ENCODE assay signal across 8 cellular contexts in the genomic region with DNA sequence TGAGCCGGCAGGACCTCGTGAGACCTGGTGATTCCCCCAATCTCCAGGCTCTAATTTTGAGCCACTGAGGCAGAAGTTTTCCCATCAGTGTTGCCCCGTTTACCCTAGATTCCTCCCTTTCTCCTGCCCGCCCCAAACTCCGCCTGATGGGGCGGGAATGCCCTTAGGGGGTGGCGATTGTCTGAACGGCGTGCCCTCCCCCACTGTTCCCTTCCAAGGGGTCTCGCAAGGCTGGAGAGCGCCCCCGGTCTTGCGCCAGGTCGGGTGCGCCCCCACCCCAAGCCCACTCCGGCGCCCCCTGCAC. TPM values are rescaled to one million over a fixed set of nuclear protein-coding genes. Genes with fewer than 3 reads are reported as not detected.
DNase-seq lines count a peak whose midpoint lies in the region; ATAC-seq and TF ChIP-seq lines count a peak whose summit lies in the region.

No MANE protein-coding gene starts in this region.

- peak overlapping the region; percentile 74 for H3K4me3 ChIP-seq in GM12875 (ENCODE audit: low read depth, low read length)
- peak overlapping the region; percentile 68 to 76 for H3K4me3 ChIP-seq in HCT116 (replicated peaks in 1 of 2; ENCODE audit: low read depth in 1 of 2, low read length in 2 of 2)
- peak overlapping the region; percentile 91 for H3K4me3 ChIP-seq in OCI-LY1 (ENCODE audit: low read depth, low read length, poor library complexity, severe bottlenecking)
- H3K4me3 ChIP-seq in ectodermal cell (ENCODE audit: insufficient read depth, low read depth, low read length), result peak overlapping the region; percentile 82
- H3K4me3 ChIP-seq in mononuclear cell (ENCODE audit: low read length), result peak overlapping the region; percentile 81
- H3K4me3 ChIP-seq in aorta (ENCODE audit: low read length in 2 of 2), result peak overlapping the region; percentile 55 to 94

- H2AFZ ChIP-seq in HCT116 (ENCODE audit: low read depth, low read length, poor library complexity, severe bottlenecking), result peak overlapping the region; percentile 36
- peak overlapping the region; percentile 99 for H2AFZ ChIP-seq in OCI-LY1 (ENCODE audit: low read length)

- no peak for TF ChIP-seq RAD21 in HCT116 (IDR thresholded peaks at IDR 0.05; ENCODE audit: low read depth)

- CTCF ChIA-PET in HCT116 (lab: Charles Lee), result interaction anchor here (1.0 to 2.4 kb wide), 7 partner anchors 13 to 122 kb away, joined by 3 to 9 read pairs (median 4); no protein-coding TSS in a partner anchor

- 0% methylated on average over 17 of the region's 17 CpGs for WGBS in ectodermal cell, 2 experiments
- 1% methylated on average over 17 of the region's 17 CpGs for WGBS in aorta, 2 donors

- no TSS peak for BruUV-seq in HCT116 (replicated peaks; lab: Mats Ljungman, UMichigan)

- POLR2A ChIA-PET in HCT116 (lab: Charles Lee), result no interaction called here

- H3K9ac ChIP-seq in HCT116 (ENCODE audit: low read length) (peak overlapping the region; percentile 87), OCI-LY1 (ENCODE audit: low read length) (peak overlapping the region; percentile 90)

- H3K9me2 ChIP-seq in HCT116 (ENCODE audit: insufficient read depth), result no peaks in the 10 kb centered on the region
- no peaks in the 10 kb centered on the region for H3K9me2 ChIP-seq in OCI-LY1 (ENCODE audit: low read depth, low read length)

- H3K27ac ChIP-seq in HCT116 (ENCODE audit: low read depth, low read length) (peak overlapping the region; percentile 92), OCI-LY1 (ENCODE audit: low read depth, low read length, poor library complexity, severe bottlenecking) (peak overlapping the region; percentile 47), ectodermal cell (ENCODE audit: insufficient read depth, low read depth, low read length, poor library complexity, severe bottlenecking) (peak overlapping the region; percentile 30), aorta (ENCODE audit: low read depth in 1 of 2, low read length in 2 of 2) (peak overlapping the region in 1 of 2 donors; percentile 11)

- no peaks in the 10 kb centered on the region for H3F3A ChIP-seq in OCI-LY1 (ENCODE audit: insufficient read depth, low read length)

- peak; percentile 67 for ATAC-seq in HCT116
- no peak for ATAC-seq in aorta (ENCODE audit: low FRiP score)

- no peak for DNase-seq in HCT116 (ENCODE audit: low read depth, low spot score)
- DNase-seq in aorta, result no peak
- no peak for DNase-seq in GM19240 (ENCODE audit: insufficient read length, low spot score)
- DNase-seq in ecto neural progenitor cell (ENCODE audit: low spot score), result no peak

- H3K9me3 ChIP-seq in HCT116 (ENCODE audit: control insufficient read depth in 1 of 2, insufficient read depth in 1 of 2, low read depth in 1 of 2, low read length in 2 of 2), result no peaks in the 10 kb centered on the region
- H3K9me3 ChIP-seq in OCI-LY1 (ENCODE audit: low read length), result no peaks in the 10 kb centered on the region
- no peaks in the 10 kb centered on the region for H3K9me3 ChIP-seq in ectodermal cell (ENCODE audit: control insufficient read depth, low read length)
- no peaks in the 10 kb centered on the region for H3K9me3 ChIP-seq in mononuclear cell (ENCODE audit: low read depth, low read length)
- no peaks in the 10 kb centered on the region for H3K9me3 ChIP-seq in aorta (ENCODE audit: control insufficient read depth, low read length)

- H4K20me1 ChIP-seq in HCT116 (ENCODE audit: insufficient read depth) (no peaks in the 10 kb centered on the region; the same call in 1 of the 2 replicates), OCI-LY1 (ENCODE audit: insufficient read depth, low read length) (no peaks in the 10 kb centered on the region)

- no peak for TF ChIP-seq CTCF in GM12875 (IDR thresholded peaks at IDR 0.05; ENCODE audit: borderline replicate concordance, insufficient read depth, low read depth, low read length)
- no peak for TF ChIP-seq CTCF in HCT116 (IDR thresholded peaks at IDR 0.05 in 2 of 3, conservative IDR thresholded peaks at IDR 0.05 in 1 of 3; ENCODE audit: borderline replicate concordance in 1 of 3, insufficient read depth in 1 of 3, low read depth in 2 of 3, low read length in 2 of 3)
- TF ChIP-seq CTCF in OCI-LY1 (IDR thresholded peaks at IDR 0.05; ENCODE audit: low read length), result no peak

- no peak for TF ChIP-seq POLR2A in HCT116 (IDR thresholded peaks at IDR 0.05; ENCODE audit: borderline replicate concordance, extremely low read depth, insufficient read depth, insufficient read length)

- H3K36me3 ChIP-seq in HCT116 (ENCODE audit: control insufficient read depth in 1 of 2, insufficient read depth in 2 of 2, low read length in 2 of 2), result peaks cover 0 to 2% of the 10 kb centered on the region in 2 experiments; a peak in 2 of 4 replicates
- peaks cover 10% of the 10 kb centered on the region; the same call in 1 of the 2 replicates for H3K36me3 ChIP-seq in OCI-LY1 (ENCODE audit: insufficient read depth, low read length)
- H3K36me3 ChIP-seq in ectodermal cell (ENCODE audit: control insufficient read depth, insufficient read depth, low read length), result no peaks in the 10 kb centered on the region
- peaks cover 0 to 3% of the 10 kb centered on the region in 2 donors for H3K36me3 ChIP-seq in aorta (ENCODE audit: control insufficient read depth in 1 of 2, insufficient read depth in 2 of 2, low read length in 1 of 2)

- H3K4me2 ChIP-seq in HCT116 (ENCODE audit: low read length) (peak overlapping the region; percentile 84), OCI-LY1 (ENCODE audit: low read length) (peak overlapping the region; percentile 98)

- intact Hi-C loops in HCT116 (cut with micrococcal nuclease) (no loop called here), aorta (cut with DNase I) (no loop called here)

- H3K4me1 ChIP-seq in HCT116 (ENCODE audit: control insufficient read depth in 1 of 2, insufficient read depth in 2 of 2, low read length in 2 of 2) (peaks cover 7 to 14% of the 10 kb centered on the region in 2 experiments; a peak in 3 of 4 replicates), OCI-LY1 (ENCODE audit: insufficient read depth, low read length, severe bottlenecking) (peaks cover 18% of the 10 kb centered on the region), ectodermal cell (ENCODE audit: control insufficient read depth, insufficient read depth, low read length) (no peaks in the 10 kb centered on the region), mononuclear cell (ENCODE audit: insufficient read depth, low read length) (peaks cover 21% of the 10 kb centered on the region), aorta (ENCODE audit: control insufficient read depth in 1 of 2, insufficient read depth in 2 of 2, low read length in 2 of 2) (no peaks in the 10 kb centered on the region)

- H3K79me2 ChIP-seq in HCT116 (ENCODE audit: insufficient read depth, low read length) (peaks cover 23% of the 10 kb centered on the region), OCI-LY1 (ENCODE audit: insufficient read depth, low read length) (0 out of 2 replicates have a peak, but pooled peaks cover 4% of the 10 kb centered on the region)

- RAD21 ChIA-PET in HCT116 (lab: Charles Lee; ENCODE audit: low non-redundant PET in 1 of 2, low total read pairs in 2 of 2, uncharacterized antibody in 2 of 2, unreplicated experiment in 2 of 2), result no interaction called here

- H3K27me3 ChIP-seq in HCT116 (ENCODE audit: insufficient read depth, low read length) (no peaks in the 10 kb centered on the region), OCI-LY1 (ENCODE audit: insufficient read depth, low read length) (no peaks in the 10 kb centered on the region), ectodermal cell (ENCODE audit: control insufficient read depth, insufficient read depth, low read length, poor library complexity, severe bottlenecking) (no peaks in the 10 kb centered on the region), mononuclear cell (ENCODE audit: insufficient read depth, low read length) (no peaks in the 10 kb centered on the region), aorta (ENCODE audit: control insufficient read depth in 1 of 2, insufficient read depth in 2 of 2, low read length in 1 of 2) (no peaks in the 10 kb centered on the region)

TF ChIP-seq in HCT116, 20 proteins besides CTCF, POLR2A, EP300 and RAD21 (continues in another document):
- no peak for TF ChIP-seq EZH2phosphoT487 (IDR thresholded peaks at IDR 0.05; ENCODE audit: borderline replicate concordance)
- no peak; the same call in 1 of the 2 replicates for TF ChIP-seq POLR2AphosphoS5 (IDR thresholded peaks at IDR 0.05; ENCODE audit: low read depth, low read length)
- no peak for TF ChIP-seq ZNF274 (IDR thresholded peaks at IDR 0.05; ENCODE audit: low read depth, low read length)
- no peak for TF ChIP-seq SRF (IDR thresholded peaks at IDR 0.05; ENCODE audit: low read depth)
- TF ChIP-seq, protein P1, sequence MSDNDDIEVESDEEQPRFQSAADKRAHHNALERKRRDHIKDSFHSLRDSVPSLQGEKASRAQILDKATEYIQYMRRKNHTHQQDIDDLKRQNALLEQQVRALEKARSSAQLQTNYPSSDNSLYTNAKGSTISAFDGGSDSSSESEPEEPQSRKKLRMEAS (IDR thresholded peaks at IDR 0.05), result no peak
- TF ChIP-seq JUND (IDR thresholded peaks at IDR 0.05), result no peak
- TF ChIP-seq TCF7L2 (IDR thresholded peaks at IDR 0.05; ENCODE audit: borderline replicate concordance, extremely low read depth, insufficient read depth, insufficient read length), result no peak
- TF ChIP-seq CEBPB (IDR thresholded peaks at IDR 0.05; ENCODE audit: low read depth), result no peak
- TF ChIP-seq, protein P2, sequence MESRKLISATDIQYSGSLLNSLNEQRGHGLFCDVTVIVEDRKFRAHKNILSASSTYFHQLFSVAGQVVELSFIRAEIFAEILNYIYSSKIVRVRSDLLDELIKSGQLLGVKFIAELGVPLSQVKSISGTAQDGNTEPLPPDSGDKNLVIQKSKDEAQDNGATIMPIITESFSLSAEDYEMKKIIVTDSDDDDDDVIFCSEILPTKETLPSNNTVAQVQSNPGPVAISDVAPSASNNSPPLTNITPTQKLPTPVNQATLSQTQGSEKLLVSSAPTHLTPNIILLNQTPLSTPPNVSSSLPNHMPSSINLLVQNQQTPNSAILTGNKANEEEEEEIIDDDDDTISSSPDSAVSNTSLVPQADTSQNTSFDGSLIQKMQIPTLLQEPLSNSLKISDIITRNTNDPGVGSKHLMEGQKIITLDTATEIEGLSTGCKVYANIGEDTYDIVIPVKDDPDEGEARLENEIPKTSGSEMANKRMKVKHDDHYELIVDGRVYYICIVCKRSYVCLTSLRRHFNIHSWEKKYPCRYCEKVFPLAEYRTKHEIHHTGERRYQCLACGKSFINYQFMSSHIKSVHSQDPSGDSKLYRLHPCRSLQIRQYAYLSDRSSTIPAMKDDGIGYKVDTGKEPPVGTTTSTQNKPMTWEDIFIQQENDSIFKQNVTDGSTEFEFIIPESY (IDR thresholded peaks at IDR 0.05; ENCODE audit: extremely low read depth, insufficient replicate concordance, low read length), result no peak

RNA-seq across cellular contexts. Expression of a gene that starts 0.5 kb away (rescaled TPM):
- 16.0 TPM for total RNA-seq in HCT116 (2021; ENCODE audit: unreplicated experiment)
- polyA plus RNA-seq in HCT116 (2012), result 15.8 and 19.7 TPM in 2 replicates
- 33.4 TPM for polyA plus RNA-seq in ectodermal cell (2013, experiment 1 of 4)
- polyA plus RNA-seq in ectodermal cell (2013, experiment 2 of 4), result 29.8 TPM
- 26.7 TPM for polyA plus RNA-seq in ectodermal cell (2013, experiment 3 of 4)
- 27.2 TPM for polyA plus RNA-seq in ectodermal cell (2013, experiment 4 of 4)
- 2.9 TPM for total RNA-seq in mononuclear cell
- total RNA-seq in aorta, result 10 to 100 TPM in 1 of 2 donors, 1 to 10 TPM in 1; 8.2 to 13.5 TPM
- 1 to 10 TPM; 3.4 to 6.5 TPM for polyA plus RNA-seq in aorta
